Comparison of ENCODE assay signal across 2 cellular contexts in the genomic region with DNA sequence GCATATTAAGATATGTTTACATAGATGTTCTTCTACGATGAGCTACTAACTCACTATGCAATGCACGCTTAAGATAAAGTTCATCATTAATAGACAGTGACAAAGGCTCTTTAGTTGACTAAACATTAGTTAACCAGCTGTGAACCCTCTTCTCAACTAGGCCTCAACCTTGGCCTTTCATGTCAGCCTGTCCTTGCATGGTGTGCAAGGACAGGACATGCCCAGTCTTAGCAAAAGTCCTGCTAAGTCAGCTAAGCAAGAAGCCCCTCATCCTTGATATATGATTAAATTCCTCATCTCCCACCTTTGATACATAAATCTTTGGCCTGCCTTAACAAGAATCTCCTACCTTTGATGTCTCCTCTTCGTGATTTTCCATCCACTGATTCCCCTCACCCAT.
TF ChIP-seq lines count a peak whose summit lies in the region.

No MANE protein-coding gene starts in this region.

TF ChIP-seq in GM23338, 12 proteins besides CTCF, POLR2A, EP300 and RAD21 (continues in another document):
- TF ChIP-seq, protein P1, sequence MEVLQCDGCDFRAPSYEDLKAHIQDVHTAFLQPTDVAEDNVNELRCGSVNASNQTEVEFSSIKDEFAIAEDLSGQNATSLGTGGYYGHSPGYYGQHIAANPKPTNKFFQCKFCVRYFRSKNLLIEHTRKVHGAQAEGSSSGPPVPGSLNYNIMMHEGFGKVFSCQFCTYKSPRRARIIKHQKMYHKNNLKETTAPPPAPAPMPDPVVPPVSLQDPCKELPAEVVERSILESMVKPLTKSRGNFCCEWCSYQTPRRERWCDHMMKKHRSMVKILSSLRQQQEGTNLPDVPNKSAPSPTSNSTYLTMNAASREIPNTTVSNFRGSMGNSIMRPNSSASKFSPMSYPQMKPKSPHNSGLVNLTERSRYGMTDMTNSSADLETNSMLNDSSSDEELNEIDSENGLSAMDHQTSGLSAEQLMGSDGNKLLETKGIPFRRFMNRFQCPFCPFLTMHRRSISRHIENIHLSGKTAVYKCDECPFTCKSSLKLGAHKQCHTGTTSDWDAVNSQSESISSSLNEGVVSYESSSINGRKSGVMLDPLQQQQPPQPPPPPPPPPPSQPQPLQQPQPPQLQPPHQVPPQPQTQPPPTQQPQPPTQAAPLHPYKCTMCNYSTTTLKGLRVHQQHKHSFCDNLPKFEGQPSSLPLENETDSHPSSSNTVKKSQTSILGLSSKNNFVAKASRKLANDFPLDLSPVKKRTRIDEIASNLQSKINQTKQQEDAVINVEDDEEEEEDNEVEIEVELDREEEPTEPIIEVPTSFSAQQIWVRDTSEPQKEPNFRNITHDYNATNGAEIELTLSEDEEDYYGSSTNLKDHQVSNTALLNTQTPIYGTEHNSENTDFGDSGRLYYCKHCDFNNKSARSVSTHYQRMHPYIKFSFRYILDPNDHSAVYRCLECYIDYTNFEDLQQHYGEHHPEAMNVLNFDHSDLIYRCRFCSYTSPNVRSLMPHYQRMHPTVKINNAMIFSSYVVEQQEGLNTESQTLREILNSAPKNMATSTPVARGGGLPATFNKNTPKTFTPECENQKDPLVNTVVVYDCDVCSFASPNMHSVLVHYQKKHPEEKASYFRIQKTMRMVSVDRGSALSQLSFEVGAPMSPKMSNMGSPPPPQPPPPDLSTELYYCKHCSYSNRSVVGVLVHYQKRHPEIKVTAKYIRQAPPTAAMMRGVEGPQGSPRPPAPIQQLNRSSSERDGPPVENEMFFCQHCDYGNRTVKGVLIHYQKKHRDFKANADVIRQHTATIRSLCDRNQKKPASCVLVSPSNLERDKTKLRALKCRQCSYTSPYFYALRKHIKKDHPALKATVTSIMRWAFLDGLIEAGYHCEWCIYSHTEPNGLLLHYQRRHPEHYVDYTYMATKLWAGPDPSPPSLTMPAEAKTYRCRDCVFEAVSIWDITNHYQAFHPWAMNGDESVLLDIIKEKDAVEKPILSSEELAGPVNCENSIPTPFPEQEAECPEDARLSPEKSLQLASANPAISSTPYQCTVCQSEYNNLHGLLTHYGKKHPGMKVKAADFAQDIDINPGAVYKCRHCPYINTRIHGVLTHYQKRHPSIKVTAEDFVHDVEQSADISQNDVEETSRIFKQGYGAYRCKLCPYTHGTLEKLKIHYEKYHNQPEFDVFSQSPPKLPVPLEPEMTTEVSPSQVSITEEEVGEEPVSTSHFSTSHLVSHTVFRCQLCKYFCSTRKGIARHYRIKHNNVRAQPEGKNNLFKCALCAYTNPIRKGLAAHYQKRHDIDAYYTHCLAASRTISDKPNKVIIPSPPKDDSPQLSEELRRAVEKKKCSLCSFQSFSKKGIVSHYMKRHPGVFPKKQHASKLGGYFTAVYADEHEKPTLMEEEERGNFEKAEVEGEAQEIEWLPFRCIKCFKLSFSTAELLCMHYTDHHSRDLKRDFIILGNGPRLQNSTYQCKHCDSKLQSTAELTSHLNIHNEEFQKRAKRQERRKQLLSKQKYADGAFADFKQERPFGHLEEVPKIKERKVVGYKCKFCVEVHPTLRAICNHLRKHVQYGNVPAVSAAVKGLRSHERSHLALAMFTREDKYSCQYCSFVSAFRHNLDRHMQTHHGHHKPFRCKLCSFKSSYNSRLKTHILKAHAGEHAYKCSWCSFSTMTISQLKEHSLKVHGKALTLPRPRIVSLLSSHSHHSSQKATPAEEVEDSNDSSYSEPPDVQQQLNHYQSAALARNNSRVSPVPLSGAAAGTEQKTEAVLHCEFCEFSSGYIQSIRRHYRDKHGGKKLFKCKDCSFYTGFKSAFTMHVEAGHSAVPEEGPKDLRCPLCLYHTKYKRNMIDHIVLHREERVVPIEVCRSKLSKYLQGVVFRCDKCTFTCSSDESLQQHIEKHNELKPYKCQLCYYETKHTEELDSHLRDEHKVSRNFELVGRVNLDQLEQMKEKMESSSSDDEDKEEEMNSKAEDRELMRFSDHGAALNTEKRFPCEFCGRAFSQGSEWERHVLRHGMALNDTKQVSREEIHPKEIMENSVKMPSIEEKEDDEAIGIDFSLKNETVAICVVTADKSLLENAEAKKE (CRISPR knock-in tag; IDR thresholded peaks at IDR 0.05), result no peak
- TF ChIP-seq EZH2phosphoT487 (IDR thresholded peaks at IDR 0.05; ENCODE audit: unreplicated experiment) (no peak), CREB1 (CRISPR knock-in tag; IDR thresholded peaks at IDR 0.05; ENCODE audit: low read depth) (no peak), STAT1 (IDR thresholded peaks at IDR 0.05; ENCODE audit: unreplicated experiment) (no peak), NANOG (IDR thresholded peaks at IDR 0.05; ENCODE audit: borderline replicate concordance) (no peak), ZNF331 (CRISPR knock-in tag; IDR thresholded peaks at IDR 0.05; ENCODE audit: low read depth) (no peak), EZH2 (IDR thresholded peaks at IDR 0.05; ENCODE audit: low read depth, unreplicated experiment) (no peak), JUNB (IDR thresholded peaks at IDR 0.05; ENCODE audit: unreplicated experiment) (no peak)
- TF ChIP-seq, protein P2, sequence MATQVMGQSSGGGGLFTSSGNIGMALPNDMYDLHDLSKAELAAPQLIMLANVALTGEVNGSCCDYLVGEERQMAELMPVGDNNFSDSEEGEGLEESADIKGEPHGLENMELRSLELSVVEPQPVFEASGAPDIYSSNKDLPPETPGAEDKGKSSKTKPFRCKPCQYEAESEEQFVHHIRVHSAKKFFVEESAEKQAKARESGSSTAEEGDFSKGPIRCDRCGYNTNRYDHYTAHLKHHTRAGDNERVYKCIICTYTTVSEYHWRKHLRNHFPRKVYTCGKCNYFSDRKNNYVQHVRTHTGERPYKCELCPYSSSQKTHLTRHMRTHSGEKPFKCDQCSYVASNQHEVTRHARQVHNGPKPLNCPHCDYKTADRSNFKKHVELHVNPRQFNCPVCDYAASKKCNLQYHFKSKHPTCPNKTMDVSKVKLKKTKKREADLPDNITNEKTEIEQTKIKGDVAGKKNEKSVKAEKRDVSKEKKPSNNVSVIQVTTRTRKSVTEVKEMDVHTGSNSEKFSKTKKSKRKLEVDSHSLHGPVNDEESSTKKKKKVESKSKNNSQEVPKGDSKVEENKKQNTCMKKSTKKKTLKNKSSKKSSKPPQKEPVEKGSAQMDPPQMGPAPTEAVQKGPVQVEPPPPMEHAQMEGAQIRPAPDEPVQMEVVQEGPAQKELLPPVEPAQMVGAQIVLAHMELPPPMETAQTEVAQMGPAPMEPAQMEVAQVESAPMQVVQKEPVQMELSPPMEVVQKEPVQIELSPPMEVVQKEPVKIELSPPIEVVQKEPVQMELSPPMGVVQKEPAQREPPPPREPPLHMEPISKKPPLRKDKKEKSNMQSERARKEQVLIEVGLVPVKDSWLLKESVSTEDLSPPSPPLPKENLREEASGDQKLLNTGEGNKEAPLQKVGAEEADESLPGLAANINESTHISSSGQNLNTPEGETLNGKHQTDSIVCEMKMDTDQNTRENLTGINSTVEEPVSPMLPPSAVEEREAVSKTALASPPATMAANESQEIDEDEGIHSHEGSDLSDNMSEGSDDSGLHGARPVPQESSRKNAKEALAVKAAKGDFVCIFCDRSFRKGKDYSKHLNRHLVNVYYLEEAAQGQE (IDR thresholded peaks at IDR 0.05; ENCODE audit: unreplicated experiment), result no peak
- TF ChIP-seq, protein P3, sequence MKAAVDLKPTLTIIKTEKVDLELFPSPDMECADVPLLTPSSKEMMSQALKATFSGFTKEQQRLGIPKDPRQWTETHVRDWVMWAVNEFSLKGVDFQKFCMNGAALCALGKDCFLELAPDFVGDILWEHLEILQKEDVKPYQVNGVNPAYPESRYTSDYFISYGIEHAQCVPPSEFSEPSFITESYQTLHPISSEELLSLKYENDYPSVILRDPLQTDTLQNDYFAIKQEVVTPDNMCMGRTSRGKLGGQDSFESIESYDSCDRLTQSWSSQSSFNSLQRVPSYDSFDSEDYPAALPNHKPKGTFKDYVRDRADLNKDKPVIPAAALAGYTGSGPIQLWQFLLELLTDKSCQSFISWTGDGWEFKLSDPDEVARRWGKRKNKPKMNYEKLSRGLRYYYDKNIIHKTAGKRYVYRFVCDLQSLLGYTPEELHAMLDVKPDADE (IDR thresholded peaks at IDR 0.05), result no peak

TF ChIP-seq in H1, 55 proteins besides CTCF, POLR2A, EP300 and RAD21 (continues in another document):
- TF ChIP-seq ZNF274 (IDR thresholded peaks at IDR 0.05; ENCODE audit: borderline replicate concordance, extremely low read depth, low read length) (no peak), HDAC6 (IDR thresholded peaks at IDR 0.05; ENCODE audit: low read depth, low read length) (no peak), RXRA (IDR thresholded peaks at IDR 0.05; ENCODE audit: insufficient read depth, low read depth, low read length) (no peak), SIX5 (IDR thresholded peaks at IDR 0.05; ENCODE audit: low read depth, low read length) (no peak), JUND (IDR thresholded peaks at IDR 0.05; ENCODE audit: low read length) (no peak), KDM5A (IDR thresholded peaks at IDR 0.05; ENCODE audit: low read length) (no peak), SAP30 (IDR thresholded peaks at IDR 0.05; ENCODE audit: insufficient read depth, insufficient replicate concordance, low read length) (no peak), YY1 (IDR thresholded peaks at IDR 0.05; ENCODE audit: low read depth, low read length) (no peak), NRF1 (IDR thresholded peaks at IDR 0.05; ENCODE audit: low read depth, low read length) (no peak), TCF12 (IDR thresholded peaks at IDR 0.05; ENCODE audit: low read depth, low read length) (no peak), CBX8 (IDR thresholded peaks at IDR 0.05; ENCODE audit: borderline replicate concordance, low read depth, low read length) (no peak), BCL11A (IDR thresholded peaks at IDR 0.05; ENCODE audit: low read depth in 2 of 2, low read length in 2 of 2) (no peak)
- TF ChIP-seq, protein P4, sequence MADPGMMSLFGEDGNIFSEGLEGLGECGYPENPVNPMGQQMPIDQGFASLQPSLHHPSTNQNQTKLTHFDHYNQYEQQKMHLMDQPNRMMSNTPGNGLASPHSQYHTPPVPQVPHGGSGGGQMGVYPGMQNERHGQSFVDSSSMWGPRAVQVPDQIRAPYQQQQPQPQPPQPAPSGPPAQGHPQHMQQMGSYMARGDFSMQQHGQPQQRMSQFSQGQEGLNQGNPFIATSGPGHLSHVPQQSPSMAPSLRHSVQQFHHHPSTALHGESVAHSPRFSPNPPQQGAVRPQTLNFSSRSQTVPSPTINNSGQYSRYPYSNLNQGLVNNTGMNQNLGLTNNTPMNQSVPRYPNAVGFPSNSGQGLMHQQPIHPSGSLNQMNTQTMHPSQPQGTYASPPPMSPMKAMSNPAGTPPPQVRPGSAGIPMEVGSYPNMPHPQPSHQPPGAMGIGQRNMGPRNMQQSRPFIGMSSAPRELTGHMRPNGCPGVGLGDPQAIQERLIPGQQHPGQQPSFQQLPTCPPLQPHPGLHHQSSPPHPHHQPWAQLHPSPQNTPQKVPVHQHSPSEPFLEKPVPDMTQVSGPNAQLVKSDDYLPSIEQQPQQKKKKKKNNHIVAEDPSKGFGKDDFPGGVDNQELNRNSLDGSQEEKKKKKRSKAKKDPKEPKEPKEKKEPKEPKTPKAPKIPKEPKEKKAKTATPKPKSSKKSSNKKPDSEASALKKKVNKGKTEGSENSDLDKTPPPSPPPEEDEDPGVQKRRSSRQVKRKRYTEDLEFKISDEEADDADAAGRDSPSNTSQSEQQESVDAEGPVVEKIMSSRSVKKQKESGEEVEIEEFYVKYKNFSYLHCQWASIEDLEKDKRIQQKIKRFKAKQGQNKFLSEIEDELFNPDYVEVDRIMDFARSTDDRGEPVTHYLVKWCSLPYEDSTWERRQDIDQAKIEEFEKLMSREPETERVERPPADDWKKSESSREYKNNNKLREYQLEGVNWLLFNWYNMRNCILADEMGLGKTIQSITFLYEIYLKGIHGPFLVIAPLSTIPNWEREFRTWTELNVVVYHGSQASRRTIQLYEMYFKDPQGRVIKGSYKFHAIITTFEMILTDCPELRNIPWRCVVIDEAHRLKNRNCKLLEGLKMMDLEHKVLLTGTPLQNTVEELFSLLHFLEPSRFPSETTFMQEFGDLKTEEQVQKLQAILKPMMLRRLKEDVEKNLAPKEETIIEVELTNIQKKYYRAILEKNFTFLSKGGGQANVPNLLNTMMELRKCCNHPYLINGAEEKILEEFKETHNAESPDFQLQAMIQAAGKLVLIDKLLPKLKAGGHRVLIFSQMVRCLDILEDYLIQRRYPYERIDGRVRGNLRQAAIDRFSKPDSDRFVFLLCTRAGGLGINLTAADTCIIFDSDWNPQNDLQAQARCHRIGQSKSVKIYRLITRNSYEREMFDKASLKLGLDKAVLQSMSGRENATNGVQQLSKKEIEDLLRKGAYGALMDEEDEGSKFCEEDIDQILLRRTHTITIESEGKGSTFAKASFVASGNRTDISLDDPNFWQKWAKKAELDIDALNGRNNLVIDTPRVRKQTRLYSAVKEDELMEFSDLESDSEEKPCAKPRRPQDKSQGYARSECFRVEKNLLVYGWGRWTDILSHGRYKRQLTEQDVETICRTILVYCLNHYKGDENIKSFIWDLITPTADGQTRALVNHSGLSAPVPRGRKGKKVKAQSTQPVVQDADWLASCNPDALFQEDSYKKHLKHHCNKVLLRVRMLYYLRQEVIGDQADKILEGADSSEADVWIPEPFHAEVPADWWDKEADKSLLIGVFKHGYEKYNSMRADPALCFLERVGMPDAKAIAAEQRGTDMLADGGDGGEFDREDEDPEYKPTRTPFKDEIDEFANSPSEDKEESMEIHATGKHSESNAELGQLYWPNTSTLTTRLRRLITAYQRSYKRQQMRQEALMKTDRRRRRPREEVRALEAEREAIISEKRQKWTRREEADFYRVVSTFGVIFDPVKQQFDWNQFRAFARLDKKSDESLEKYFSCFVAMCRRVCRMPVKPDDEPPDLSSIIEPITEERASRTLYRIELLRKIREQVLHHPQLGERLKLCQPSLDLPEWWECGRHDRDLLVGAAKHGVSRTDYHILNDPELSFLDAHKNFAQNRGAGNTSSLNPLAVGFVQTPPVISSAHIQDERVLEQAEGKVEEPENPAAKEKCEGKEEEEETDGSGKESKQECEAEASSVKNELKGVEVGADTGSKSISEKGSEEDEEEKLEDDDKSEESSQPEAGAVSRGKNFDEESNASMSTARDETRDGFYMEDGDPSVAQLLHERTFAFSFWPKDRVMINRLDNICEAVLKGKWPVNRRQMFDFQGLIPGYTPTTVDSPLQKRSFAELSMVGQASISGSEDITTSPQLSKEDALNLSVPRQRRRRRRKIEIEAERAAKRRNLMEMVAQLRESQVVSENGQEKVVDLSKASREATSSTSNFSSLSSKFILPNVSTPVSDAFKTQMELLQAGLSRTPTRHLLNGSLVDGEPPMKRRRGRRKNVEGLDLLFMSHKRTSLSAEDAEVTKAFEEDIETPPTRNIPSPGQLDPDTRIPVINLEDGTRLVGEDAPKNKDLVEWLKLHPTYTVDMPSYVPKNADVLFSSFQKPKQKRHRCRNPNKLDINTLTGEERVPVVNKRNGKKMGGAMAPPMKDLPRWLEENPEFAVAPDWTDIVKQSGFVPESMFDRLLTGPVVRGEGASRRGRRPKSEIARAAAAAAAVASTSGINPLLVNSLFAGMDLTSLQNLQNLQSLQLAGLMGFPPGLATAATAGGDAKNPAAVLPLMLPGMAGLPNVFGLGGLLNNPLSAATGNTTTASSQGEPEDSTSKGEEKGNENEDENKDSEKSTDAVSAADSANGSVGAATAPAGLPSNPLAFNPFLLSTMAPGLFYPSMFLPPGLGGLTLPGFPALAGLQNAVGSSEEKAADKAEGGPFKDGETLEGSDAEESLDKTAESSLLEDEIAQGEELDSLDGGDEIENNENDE (IDR thresholded peaks at IDR 0.05; ENCODE audit: insufficient replicate concordance, low read length), result no peak
- TF ChIP-seq, protein P5, sequence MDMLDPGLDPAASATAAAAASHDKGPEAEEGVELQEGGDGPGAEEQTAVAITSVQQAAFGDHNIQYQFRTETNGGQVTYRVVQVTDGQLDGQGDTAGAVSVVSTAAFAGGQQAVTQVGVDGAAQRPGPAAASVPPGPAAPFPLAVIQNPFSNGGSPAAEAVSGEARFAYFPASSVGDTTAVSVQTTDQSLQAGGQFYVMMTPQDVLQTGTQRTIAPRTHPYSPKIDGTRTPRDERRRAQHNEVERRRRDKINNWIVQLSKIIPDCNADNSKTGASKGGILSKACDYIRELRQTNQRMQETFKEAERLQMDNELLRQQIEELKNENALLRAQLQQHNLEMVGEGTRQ (IDR thresholded peaks at IDR 0.05; ENCODE audit: low read length), result no peak
